ENCODE assay signal across 23 cellular contexts in genomic region chr10:64731016-64731415, GRCh38.
DNase-seq lines count a peak whose midpoint lies in the region; ATAC-seq, FAIRE-seq and TF ChIP-seq lines count a peak whose summit lies in the region.
"Had no signal": no experiment of that assay in that cellular context is flagged by ENCODE, and none has a peak within 500 bp of the region (broad histone marks: within the 10 kb centered on the region; RNA-seq: fewer than 3 reads in every experiment).

No MANE protein-coding gene starts in this region.

- H3K36me3 ChIP-seq in stomach, result no peaks in the 10 kb centered on the region

- H3K4me3 ChIP-seq in stomach (no peak overlapping the region), right cardiac atrium (ENCODE audit: low read length) (no peak overlapping the region)
- H3K4me3 ChIP-seq: K562 had no signal

- intact Hi-C loops in stomach (cut with DNase I; ENCODE audit: low total_unique reads) (no loop called here), right cardiac atrium (cut with DNase I) (no loop called here)

- no peak for TF ChIP-seq POLR2A in stomach (IDR thresholded peaks at IDR 0.05)

- no peaks in the 10 kb centered on the region for H3K9me3 ChIP-seq in stomach
- no peaks in the 10 kb centered on the region for H3K9me3 ChIP-seq in right cardiac atrium (ENCODE audit: control insufficient read depth, low read length)

- H3K27me3 ChIP-seq in stomach (no peaks in the 10 kb centered on the region), right cardiac atrium (ENCODE audit: control insufficient read depth, insufficient read depth) (no peaks in the 10 kb centered on the region)

- FAIRE-seq in A204.1 (lab: Jason Lieb, UNC) (peak; percentile 63), RCC 7860 (lab: Jason Lieb, UNC) (peak; percentile 96)
- FAIRE-seq: G401.6, GM12892, HepG2, K562 had no signal

- no peak for TF ChIP-seq CTCF in stomach (IDR thresholded peaks at IDR 0.05)

- H3K4me1 ChIP-seq in stomach, result peaks cover 0 to 17% (median 3%) of the 10 kb centered on the region in 4 donors
- no peaks in the 10 kb centered on the region for H3K4me1 ChIP-seq in right cardiac atrium (ENCODE audit: control insufficient read depth, insufficient read depth, low read length)

- ATAC-seq in HG02798 (IDR thresholded peaks at IDR 0.05; ENCODE audit: poor library complexity, unreplicated experiment) (no peak), right cardiac atrium (no peak)
- ATAC-seq: HCT116, K562 had no signal

- TF ChIP-seq EP300 in stomach (IDR thresholded peaks at IDR 0.05), result no peak

- peak; percentile 35 for DNase-seq in DMS53 treated with DMSO at 0.1 percent for 48 hours (lab: John Stamatoyannopoulos, UW; ENCODE audit: unreplicated experiment)
- peak; percentile 54 for DNase-seq in RCC 7860 (ENCODE audit: low spot score)
- peak; percentile 39 for DNase-seq in glomerular visceral epithelial cell (ENCODE audit: extremely low spot score)
- DNase-seq in stomach, result no peak
- DNase-seq in inferior parietal cortex (ENCODE audit: extremely low spot score), result no peak
- DNase-seq in right cardiac atrium, result no peak
- DNase-seq: GOT3, MM.1S, NCI-H1092, NCI-H1436 treated with DMSO at 0.1 percent for 48 hours, NCI-H2029, NCI-H2171, NCI-H345, NCI-H524, NCI-H82, Right ventricle myocardium superior had no signal

- H3K27ac ChIP-seq in stomach (no peak overlapping the region), right cardiac atrium (ENCODE audit: low read length) (no peak overlapping the region)

Comparison
In these comparisons a context has a peak if more than half of its experiments do, and no peak if none do; other contexts are left out.
1. DNase-seq: peak in DMS53 treated with DMSO at 0.1 percent for 48 hours (single experiment), RCC 7860 (single experiment) and glomerular visceral epithelial cell (single experiment); none in stomach (single experiment), inferior parietal cortex (single experiment) and right cardiac atrium (0 of 3).